ENCODE assay signal across 1 cellular context in genomic region chr2:15546297-15547098, GRCh38.
TF ChIP-seq lines count a peak whose summit lies in the region.

No MANE protein-coding gene starts in this region.

TF ChIP-seq in HCT116, 20 proteins besides CTCF, POLR2A, EP300 and RAD21 (continued from another document):
- TF ChIP-seq ZBTB33 (IDR thresholded peaks at IDR 0.05; ENCODE audit: extremely low read depth, insufficient replicate concordance, low read length) (no peak), FOSL1 (IDR thresholded peaks at IDR 0.05; ENCODE audit: low read depth) (no peak), EGR1 (IDR thresholded peaks at IDR 0.05; ENCODE audit: low read depth) (no peak), ZFX (IDR thresholded peaks at IDR 0.05) (no peak), CBX3 (IDR thresholded peaks at IDR 0.05; ENCODE audit: low read depth) (no peak), REST (IDR thresholded peaks at IDR 0.05; ENCODE audit: low read depth) (no peak), ZNF274 (IDR thresholded peaks at IDR 0.05; ENCODE audit: low read depth, low read length) (no peak), JUND (IDR thresholded peaks at IDR 0.05) (no peak), SRF (IDR thresholded peaks at IDR 0.05; ENCODE audit: low read depth) (no peak)
